Comparison of ENCODE assay signal across 14 cellular contexts in genomic region chr12:32692358-32692757, GRCh38.
"Had no signal": no experiment of that assay in that cellular context is flagged by ENCODE, and none has a peak within 500 bp of the region (broad histone marks: within the 10 kb centered on the region; RNA-seq: fewer than 3 reads in every experiment).

No MANE protein-coding gene starts in this region.

- ATAC-seq: body of pancreas; effector memory CD8-positive, alpha-beta T cell; left lobe of liver had no signal

- H3K4me3 Mint-ChIP-seq: activated naive CD8-positive, alpha-beta T cell treated with anti-CD3 and anti-CD28 coated beads, Interleukin-2, amount 10 ng/mL, durations not matched to agents 7 days and 5 days; effector memory CD8-positive, alpha-beta T cell had no signal

- H3K27me3 Mint-ChIP-seq: activated naive CD8-positive, alpha-beta T cell treated with anti-CD3 and anti-CD28 coated beads, Interleukin-2, amount 10 ng/mL, durations not matched to agents 7 days and 5 days; effector memory CD8-positive, alpha-beta T cell had no signal

- H3K9me3 Mint-ChIP-seq: activated naive CD8-positive, alpha-beta T cell treated with anti-CD3 and anti-CD28 coated beads, Interleukin-2, amount 10 ng/mL, durations not matched to agents 7 days and 5 days; effector memory CD8-positive, alpha-beta T cell had no signal

- DNase-seq: activated gamma-delta T cell treated with Interleukin-2 at 50 U/mL for 16 hours; activated naive CD8-positive, alpha-beta T cell treated with anti-CD3 and anti-CD28 coated beads, Interleukin-2, amount 10 ng/mL, durations not matched to agents 7 days and 5 days; activated T-cell treated with anti-CD3 and anti-CD28 coated beads, Interleukin-2, amount 50 U/mL, for 1 hour; body of pancreas; effector memory CD8-positive, alpha-beta T cell; foreskin fibroblast; hippocampal formation; kidney; midbrain; stimulated activated CD4-positive, alpha-beta T cell treated with anti-CD3 and anti-CD28 coated beads, Interleukin-12 subunit alpha, Interleukin-12 subunit beta, amount 100 ng/mL, for 4 hours; stimulated activated CD4-positive, alpha-beta T cell treated with anti-CD3 and anti-CD28 coated beads, Interleukin-1b, Interleukin-23, amount 100 ng/mL, for 48 hours; stimulated activated CD8-positive, alpha-beta memory T cell treated with anti-CD3 and anti-CD28 coated beads, Interleukin-4, amount 100 ng/mL, for 48 hours; stimulated activated naive CD4-positive, alpha-beta T cell treated with Interleukin-2 at 50 U/mL for 16 hours had no signal

- H3K27ac Mint-ChIP-seq: activated naive CD8-positive, alpha-beta T cell treated with anti-CD3 and anti-CD28 coated beads, Interleukin-2, amount 10 ng/mL, durations not matched to agents 7 days and 5 days; effector memory CD8-positive, alpha-beta T cell had no signal
